ENCODE assay signal across 8 cellular contexts in the genomic region with DNA sequence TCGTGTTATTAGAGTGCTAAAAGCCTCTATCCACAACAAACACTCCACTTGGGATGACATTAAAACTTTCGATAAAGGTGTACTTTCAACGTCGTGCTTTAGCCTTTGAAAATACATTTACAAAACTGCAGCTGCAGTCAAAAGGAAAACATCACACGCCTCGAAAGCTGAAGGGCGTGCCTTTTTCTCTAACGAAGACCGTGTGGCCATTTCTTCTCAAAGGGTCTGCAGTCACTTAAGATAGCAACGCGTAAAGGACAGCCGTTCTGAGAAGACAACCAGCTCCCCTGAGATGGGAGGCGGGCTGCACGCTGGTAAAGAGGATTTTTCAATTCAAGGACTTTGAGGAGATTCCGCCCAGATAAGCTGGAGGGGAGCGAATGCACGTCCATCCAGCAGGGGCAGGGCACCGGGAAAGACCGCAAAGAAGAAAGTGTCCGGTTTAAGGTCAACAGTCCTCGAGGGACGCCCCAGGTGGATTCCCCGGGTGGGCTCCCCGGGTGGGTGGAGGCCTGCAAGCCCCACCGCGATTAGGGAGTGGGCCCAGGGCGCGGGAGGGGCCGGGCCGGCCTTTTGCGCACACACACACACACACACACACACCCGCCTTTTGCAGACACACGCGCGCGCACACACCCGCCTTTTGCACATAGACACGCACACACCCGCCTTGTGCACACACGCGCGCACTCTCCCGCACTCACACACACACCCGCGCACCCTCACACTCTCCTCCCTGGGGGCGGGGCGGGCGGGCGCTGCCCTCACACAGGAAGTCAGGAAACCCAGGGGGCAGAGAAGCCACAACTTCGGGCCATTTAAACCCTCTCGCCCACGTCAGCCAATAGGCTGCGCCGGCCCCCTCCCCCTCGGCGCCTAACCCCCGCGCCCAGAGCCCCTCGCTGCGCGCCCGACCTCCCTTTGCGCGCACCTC.
A peak's percentile ranks its signal among the peaks of the same experiment; 100 is the strongest.
DNase-seq lines count a peak whose midpoint lies in the region; ATAC-seq and TF ChIP-seq lines count a peak whose summit lies in the region.

No MANE protein-coding gene starts in this region.

- H3K27ac ChIP-seq in epithelial cell of prostate, result peak overlapping the region; percentile 76

- peak overlapping the region; percentile 82 for H3K4me3 ChIP-seq in AG10803 (ENCODE audit: low read length)

- DNase-seq in AG10803 (ENCODE audit: low read depth), result peak; percentile 45
- peak; percentile 51 for DNase-seq in NOMO-1 treated with DMSO at 0.1 percent for 48 hours (lab: John Stamatoyannopoulos, UW; ENCODE audit: unreplicated experiment)
- peak; percentile 25 for DNase-seq in activated T-cell treated with anti-CD3 and anti-CD28 coated beads for 4 hours
- DNase-seq in epithelial cell of prostate (ENCODE audit: low read depth, low spot score), result no peak
- peak; percentile 16 for DNase-seq in middle frontal gyrus (ENCODE audit: extremely low spot score, low spot score)
- peak; percentile 54 for DNase-seq in stimulated activated naive CD8-positive, alpha-beta T cell treated with anti-CD3 and anti-CD28 coated beads, Interleukin-15, Interleukin-2, amounts not matched to agents 100 U/mL and 50 U/mL, for 24 hours

- peak; percentile 44; the same call in 1 of the 2 replicates for TF ChIP-seq CTCF in AG10803 (conservative IDR thresholded peaks at IDR 0.05; ENCODE audit: low read length)

- ATAC-seq in GM18909 (IDR thresholded peaks at IDR 0.05; ENCODE audit: poor library complexity, unreplicated experiment) (peak; percentile 50), HG03159 (IDR thresholded peaks at IDR 0.05; ENCODE audit: unreplicated experiment) (peak; percentile 30)
- ATAC-seq in stimulated activated naive CD8-positive, alpha-beta T cell treated with anti-CD3 and anti-CD28 coated beads, Interleukin-15, Interleukin-2, amounts not matched to agents 100 U/mL and 50 U/mL, for 24 hours, result peak; percentile 60
